15 cellular contexts compared by ENCODE assay signal in genomic region chr5:109805882-109806281, GRCh38.
DNase-seq lines count a peak whose midpoint lies in the region; ATAC-seq, FAIRE-seq and TF ChIP-seq lines count a peak whose summit lies in the region.
"Had no signal": no experiment of that assay in that cellular context is flagged by ENCODE, and none has a peak within 500 bp of the region (broad histone marks: within the 10 kb centered on the region; RNA-seq: fewer than 3 reads in every experiment).

No MANE protein-coding gene starts in this region.

- DNase-seq in pancreas (peak in 1 of 6 donors; percentile 16), heart right ventricle (no peak), coronary artery (ENCODE audit: low spot score) (no peak), NCI-H524 treated with DMSO at 0.1 percent for 48 hours (lab: John Stamatoyannopoulos, UW) (no peak), GM03348 (ENCODE audit: low spot score) (no peak)
- DNase-seq: activated B cell treated with CpG ODN at 0.5 μM for 24 hours; aorta; effector memory CD8-positive, alpha-beta T cell; NCI-H1436; stimulated activated CD4-positive, alpha-beta T cell treated with anti-CD3 and anti-CD28 coated beads, Interleukin-4, amount 100 ng/mL, for 24 hours; stomach had no signal

- H3K36me3 ChIP-seq in endocrine pancreas (ENCODE audit: control insufficient read depth, insufficient read depth, low read length), result no peaks in the 10 kb centered on the region
- H3K36me3 ChIP-seq in pancreas, result no peaks in the 10 kb centered on the region
- peaks cover 0 to 48% (median 0%) of the 10 kb centered on the region in 9 donors for H3K36me3 ChIP-seq in heart right ventricle

- intact Hi-C loops in pancreas (cut with DNase I), result no loop called here
- intact Hi-C loops in heart right ventricle (cut with DNase I), result no loop called here

- TF ChIP-seq CTCF in pancreas (IDR thresholded peaks at IDR 0.05) (no peak), heart right ventricle (IDR thresholded peaks at IDR 0.05) (no peak), coronary artery (IDR thresholded peaks at IDR 0.05) (no peak)

- WGBS in pancreas, 2 donors, result 52 to 60% methylated on average over 3 of the region's 3 CpGs
- WGBS in heart right ventricle, 2 donors, result 68 to 79% methylated on average over 3 of the region's 3 CpGs

- peak overlapping the region; percentile 40 for H3K4me3 ChIP-seq in endocrine pancreas (ENCODE audit: control insufficient read depth, insufficient read depth, low read length)
- no peak overlapping the region for H3K4me3 ChIP-seq in pancreas
- H3K4me3 ChIP-seq in heart right ventricle, result no peak overlapping the region
- H3K4me3 ChIP-seq in coronary artery, result no peak overlapping the region
- H3K4me3 ChIP-seq: psoas muscle, stomach had no signal

- H3K27ac ChIP-seq in pancreas (peak overlapping the region in 3 of 4 donors; percentile 4 to 63 (median 50)), heart right ventricle (no peak overlapping the region), coronary artery (no peak overlapping the region)
- H3K27ac ChIP-seq: psoas muscle, stomach had no signal

- no peak overlapping the region for H3K9ac ChIP-seq in endocrine pancreas (ENCODE audit: control insufficient read depth, insufficient read depth, low read length)

- H3K9me3 ChIP-seq in endocrine pancreas (ENCODE audit: control insufficient read depth, low read length) (no peaks in the 10 kb centered on the region), pancreas (no peaks in the 10 kb centered on the region), heart right ventricle (peaks cover 0 to 11% (median 0%) of the 10 kb centered on the region in 11 donors)
- H3K9me3 ChIP-seq: psoas muscle, stomach had no signal

- H3K27me3 ChIP-seq in endocrine pancreas (ENCODE audit: control insufficient read depth, insufficient read depth, low read length), result no peaks in the 10 kb centered on the region
- no peaks in the 10 kb centered on the region for H3K27me3 ChIP-seq in pancreas
- H3K27me3 ChIP-seq in heart right ventricle, result no peaks in the 10 kb centered on the region
- H3K27me3 ChIP-seq: stomach had no signal

- ATAC-seq in GM19372 (IDR thresholded peaks at IDR 0.05; ENCODE audit: low read depth, unreplicated experiment), result peak; percentile 46
- peak; percentile 40 for ATAC-seq in HG03066 (IDR thresholded peaks at IDR 0.05; ENCODE audit: low read depth, unreplicated experiment)
- peak; percentile 69 to 80 (median 78) for ATAC-seq in pancreas
- no peak for ATAC-seq in heart right ventricle
- ATAC-seq: effector memory CD8-positive, alpha-beta T cell had no signal

- FAIRE-seq in pancreas (lab: Jason Lieb, UNC), result no peak

- H3K4me1 ChIP-seq in endocrine pancreas (ENCODE audit: control insufficient read depth, insufficient read depth, low read length) (peaks cover 26% of the 10 kb centered on the region), pancreas (peaks cover 3 to 38% (median 23%) of the 10 kb centered on the region in 3 donors), heart right ventricle (peaks cover 0 to 9% (median 0%) of the 10 kb centered on the region in 9 donors)
- H3K4me1 ChIP-seq: psoas muscle had no signal

Comparison
In these comparisons a context has a peak if more than half of its experiments do, and no peak if none do; other contexts are left out.
1. ATAC-seq: peak in GM19372 (single experiment), HG03066 (single experiment) and pancreas (4 of 4); none in heart right ventricle (0 of 8).
2. H3K27ac ChIP-seq: peak in pancreas (3 of 4); none in heart right ventricle (0 of 10) and coronary artery (0 of 2).